Comparison of ENCODE assay signal across 17 cellular contexts in the genomic region with DNA sequence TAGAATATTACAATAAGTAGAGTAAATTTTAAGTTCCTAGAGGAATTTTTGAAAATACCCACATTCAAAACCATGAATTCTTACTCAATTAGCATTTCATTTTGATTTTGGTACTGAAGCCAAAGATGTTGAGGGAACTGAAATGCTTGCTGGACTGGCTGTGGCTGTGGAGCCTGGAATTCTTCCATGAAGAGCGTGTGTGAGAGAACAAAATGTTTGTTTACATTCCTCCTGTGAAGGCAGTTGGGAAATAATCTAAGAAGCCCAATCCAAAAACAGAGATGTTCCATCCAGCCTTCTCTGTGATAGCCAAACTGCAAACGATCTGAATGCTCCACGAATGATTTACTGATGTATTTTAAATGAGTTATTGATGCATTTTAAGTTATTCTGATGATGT. TPM values are rescaled to one million over a fixed set of nuclear protein-coding genes. Genes with fewer than 3 reads are reported as not detected.
DNase-seq lines count a peak whose midpoint lies in the region; ATAC-seq and TF ChIP-seq lines count a peak whose summit lies in the region.
"Had no signal": no experiment of that assay in that cellular context is flagged by ENCODE, and none has a peak within 500 bp of the region (broad histone marks: within the 10 kb centered on the region; RNA-seq: fewer than 3 reads in every experiment).

No MANE protein-coding gene starts in this region.

- TF ChIP-seq CTCF in foreskin fibroblast (IDR thresholded peaks at IDR 0.05; ENCODE audit: low read depth, low read length): no peak
- TF ChIP-seq CTCF in osteoblast (IDR thresholded peaks at IDR 0.05; ENCODE audit: extremely low read depth, low read depth, low read length): no peak

- H3K4me3 Mint-ChIP-seq in activated CD4-positive, alpha-beta T cell treated with anti-CD3 and anti-CD28 coated beads, Interleukin-2, amount 10 ng/mL, durations not matched to agents 24 days and 14 days: no peak overlapping the region
- H3K4me3 Mint-ChIP-seq: activated naive CD4-positive, alpha-beta T cell treated with anti-CD3 and anti-CD28 coated beads, Interleukin-2, amount 10 ng/mL, durations not matched to agents 7 days and 5 days; memory B cell had no signal

- H2AFZ ChIP-seq in osteoblast (ENCODE audit: low read length): peak overlapping the region; percentile 23

- H3K79me2 ChIP-seq in osteoblast (ENCODE audit: insufficient read depth, low read length): no peaks in the 10 kb centered on the region

- no peak overlapping the region for H3K27ac ChIP-seq in osteoblast (ENCODE audit: low read depth, low read length)
- no peak overlapping the region for H3K27ac ChIP-seq in aorta (ENCODE audit: low read depth in 1 of 2, low read length in 2 of 2)

- H3K9me3 ChIP-seq in osteoblast (ENCODE audit: low read depth, low read length) (no peaks in the 10 kb centered on the region), aorta (ENCODE audit: control insufficient read depth, low read length) (peaks cover 4% of the 10 kb centered on the region)

- peak; percentile 85 for ATAC-seq in Right ventricle myocardium inferior
- peak; percentile 81 for ATAC-seq in aorta (ENCODE audit: low FRiP score)

- H3K27ac Mint-ChIP-seq in activated CD4-positive, alpha-beta T cell treated with anti-CD3 and anti-CD28 coated beads, Interleukin-2, amount 10 ng/mL, durations not matched to agents 24 days and 14 days: no peak overlapping the region
- H3K27ac Mint-ChIP-seq: activated naive CD4-positive, alpha-beta T cell treated with anti-CD3 and anti-CD28 coated beads, Interleukin-2, amount 10 ng/mL, durations not matched to agents 7 days and 5 days; memory B cell had no signal

- H3K27me3 ChIP-seq in osteoblast (ENCODE audit: insufficient read depth, low read length) (no peaks in the 10 kb centered on the region), aorta (ENCODE audit: control insufficient read depth in 1 of 2, insufficient read depth in 2 of 2, low read length in 1 of 2) (no peaks in the 10 kb centered on the region)

- no peaks in the 10 kb centered on the region for H3K36me3 Mint-ChIP-seq in activated CD4-positive, alpha-beta T cell treated with anti-CD3 and anti-CD28 coated beads, Interleukin-2, amount 10 ng/mL, durations not matched to agents 24 days and 14 days (ENCODE audit: low read depth)
- H3K36me3 Mint-ChIP-seq: activated naive CD4-positive, alpha-beta T cell treated with anti-CD3 and anti-CD28 coated beads, Interleukin-2, amount 10 ng/mL, durations not matched to agents 7 days and 5 days; memory B cell had no signal

- 1 to 2% methylated on average over 3 of the region's 3 CpGs for WGBS in aorta, 2 donors

- H3K27me3 Mint-ChIP-seq in activated CD4-positive, alpha-beta T cell treated with anti-CD3 and anti-CD28 coated beads, Interleukin-2, amount 10 ng/mL, durations not matched to agents 24 days and 14 days: no peaks in the 10 kb centered on the region

- H3K4me3 ChIP-seq in foreskin fibroblast (ENCODE audit: low read depth in 1 of 2, low read length in 2 of 2) (no peak overlapping the region), osteoblast (ENCODE audit: insufficient read depth, low read length) (no peak overlapping the region), aorta (ENCODE audit: low read length in 2 of 2) (no peak overlapping the region)

- no peak overlapping the region for H3K4me2 ChIP-seq in osteoblast (ENCODE audit: insufficient read depth, low read length)

- no peaks in the 10 kb centered on the region for H3K9me3 Mint-ChIP-seq in activated CD4-positive, alpha-beta T cell treated with anti-CD3 and anti-CD28 coated beads, Interleukin-2, amount 10 ng/mL, durations not matched to agents 24 days and 14 days
- H3K9me3 Mint-ChIP-seq: activated naive CD4-positive, alpha-beta T cell treated with anti-CD3 and anti-CD28 coated beads, Interleukin-2, amount 10 ng/mL, durations not matched to agents 7 days and 5 days had no signal

- intact Hi-C loops in Right ventricle myocardium inferior (cut with DNase I) (loop anchor here (5.0 kb wide), 2 partner anchors 57 to 123 kb away; no protein-coding TSS in a partner anchor), cardiac septum (cut with DNase I) (loop anchor here (10.0 kb wide), 1 partner anchor 120 kb away; no protein-coding TSS in a partner anchor), aorta (cut with DNase I) (loop anchor here in 1 of 2 donors (5.0 kb wide), 1 partner anchor 57 kb away; no protein-coding TSS in a partner anchor)
- intact Hi-C loops in activated CD4-positive, alpha-beta T cell treated with anti-CD3 and anti-CD28 coated beads, Interleukin-2, amount 10 ng/mL, durations not matched to agents 24 days and 14 days (cut with micrococcal nuclease): no loop called here

- no peaks in the 10 kb centered on the region for H3K36me3 ChIP-seq in osteoblast (ENCODE audit: insufficient read depth, low read length)
- no peaks in the 10 kb centered on the region for H3K36me3 ChIP-seq in aorta (ENCODE audit: control insufficient read depth in 1 of 2, insufficient read depth in 2 of 2, low read length in 1 of 2)

- H3K4me1 ChIP-seq in osteoblast (ENCODE audit: insufficient read depth, low read length): no peaks in the 10 kb centered on the region
- H3K4me1 ChIP-seq in aorta (ENCODE audit: control insufficient read depth in 1 of 2, insufficient read depth in 2 of 2, low read length in 2 of 2): peaks cover 0 to 5% of the 10 kb centered on the region in 2 donors

- no peak for DNase-seq in Right ventricle myocardium inferior (ENCODE audit: missing footprints)
- no peak for DNase-seq in cardiac septum (ENCODE audit: low spot score)
- DNase-seq in foreskin fibroblast: peak; percentile 78 to 92
- peak; percentile 39 for DNase-seq in osteoblast (ENCODE audit: insufficient read length, low spot score, missing footprints)
- DNase-seq in aorta: peak; percentile 76
- DNase-seq in stimulated activated CD4-positive, alpha-beta T cell treated with anti-CD3 and anti-CD28 coated beads, Interleukin-12 subunit alpha, Interleukin-12 subunit beta, amount 100 ng/mL, for 4 hours: no peak
- DNase-seq in activated CD4-positive, alpha-beta T cell treated with anti-CD3 and anti-CD28 coated beads, Interleukin-2, amount 10 ng/mL, durations not matched to agents 24 days and 14 days: no peak
- no peak for DNase-seq in UCSD-AML1 (lab: John Stamatoyannopoulos, UW; ENCODE audit: unreplicated experiment)
- DNase-seq: activated CD4-positive, alpha-beta T cell treated with anti-CD3 and anti-CD28 coated beads for 4 hours; activated naive CD4-positive, alpha-beta T cell treated with anti-CD3 and anti-CD28 coated beads, Interleukin-2, amount 10 ng/mL, durations not matched to agents 7 days and 5 days; NCI-H2029 treated with DMSO at 0.1 percent for 48 hours; SHP77; stimulated activated CD4-positive, alpha-beta T cell treated with anti-CD3 and anti-CD28 coated beads, Interleukin-2, amount 100 ng/mL, for 24 hours had no signal

- no peaks in the 10 kb centered on the region for H3K4me1 Mint-ChIP-seq in activated CD4-positive, alpha-beta T cell treated with anti-CD3 and anti-CD28 coated beads, Interleukin-2, amount 10 ng/mL, durations not matched to agents 24 days and 14 days
- H3K4me1 Mint-ChIP-seq: activated naive CD4-positive, alpha-beta T cell treated with anti-CD3 and anti-CD28 coated beads, Interleukin-2, amount 10 ng/mL, durations not matched to agents 7 days and 5 days; memory B cell had no signal

- no peaks in the 10 kb centered on the region for H4K20me1 ChIP-seq in osteoblast (ENCODE audit: insufficient read depth, low read length)

RNA-seq across cellular contexts. Expression of gene ADH1B, which starts 3.8 kb away (rescaled TPM):
- total RNA-seq in Right ventricle myocardium inferior: 155 TPM
- total RNA-seq in cardiac septum: 12.6 TPM
- total RNA-seq in osteoblast: 0.59 and 0.72 TPM in 2 replicates
- 100 to 1,000 TPM; 502 to 753 TPM for total RNA-seq in aorta
- 1,000 to 10,000 TPM in 1 of 2 donors, 100 to 1,000 TPM in 1; 517 to 4,880 TPM for polyA plus RNA-seq in aorta
- total RNA-seq in activated CD4-positive, alpha-beta T cell treated with anti-CD3 and anti-CD28 coated beads, Interleukin-2, amount 10 ng/mL, durations not matched to agents 24 days and 14 days: not detected in 2 replicates
- total RNA-seq: A172, endothelial cell of umbilical vein had no signal
- polyA plus RNA-seq: endothelial cell of umbilical vein had no signal

RNA-seq across cellular contexts. Expression of gene ADH1C, which starts 27.6 kb away (rescaled TPM):
- total RNA-seq in Right ventricle myocardium inferior: 7.5 TPM
- 4.0 TPM for total RNA-seq in cardiac septum
- total RNA-seq in osteoblast: 0.59 and 0.72 TPM in 2 replicates
- 10 to 100 TPM in 1 of 2 donors, 1 to 10 TPM in 1; 3.4 to 11.7 TPM for total RNA-seq in aorta
- polyA plus RNA-seq in aorta: 10 to 100 TPM in 1 of 2 donors, 1 to 10 TPM in 1; 2.8 to 21.2 TPM
- not detected in 2 replicates for total RNA-seq in activated CD4-positive, alpha-beta T cell treated with anti-CD3 and anti-CD28 coated beads, Interleukin-2, amount 10 ng/mL, durations not matched to agents 24 days and 14 days
- total RNA-seq: A172, endothelial cell of umbilical vein had no signal
- polyA plus RNA-seq: endothelial cell of umbilical vein had no signal

RNA-seq across cellular contexts. Expression of gene ADH1A, which starts 34.2 kb away (rescaled TPM):
- total RNA-seq in Right ventricle myocardium inferior (0.84 TPM), cardiac septum (not detected), osteoblast (not detected in 2 replicates), aorta (1 to 10 TPM; 2.7 to 3.5 TPM)
- polyA plus RNA-seq in aorta: 1 to 10 TPM in 1 of 2 donors, under 1 TPM in 1; 0.67 to 1.6 TPM
- total RNA-seq in activated CD4-positive, alpha-beta T cell treated with anti-CD3 and anti-CD28 coated beads, Interleukin-2, amount 10 ng/mL, durations not matched to agents 24 days and 14 days: not detected in 2 replicates
- total RNA-seq: A172, endothelial cell of umbilical vein, temporal lobe had no signal
- polyA plus RNA-seq: endothelial cell of umbilical vein had no signal

Comparison
In these comparisons a context has a peak if more than half of its experiments do, and no peak if none do; other contexts are left out.
1. RNA of gene ADH1B, which starts 3.8 kb away (total RNA-seq): 502 to 753 TPM in aorta and 155 TPM in Right ventricle myocardium inferior (single experiment); 12.6 TPM in cardiac septum (single experiment), 0.59 to 0.72 TPM in osteoblast and not detected in activated CD4-positive, alpha-beta T cell treated with anti-CD3 and anti-CD28 coated beads, Interleukin-2, amount 10 ng/mL, durations not matched to agents 24 days and 14 days; every median in the first group is over 10 times any median in the second.
2. DNase-seq: peak in foreskin fibroblast (2 of 2), osteoblast (single experiment) and aorta (2 of 2); none in Right ventricle myocardium inferior (single experiment), cardiac septum (single experiment), stimulated activated CD4-positive, alpha-beta T cell treated with anti-CD3 and anti-CD28 coated beads, Interleukin-12 subunit alpha, Interleukin-12 subunit beta, amount 100 ng/mL, for 4 hours (single experiment), activated CD4-positive, alpha-beta T cell treated with anti-CD3 and anti-CD28 coated beads, Interleukin-2, amount 10 ng/mL, durations not matched to agents 24 days and 14 days (single experiment) and UCSD-AML1 (single experiment).